Comparison of ENCODE assay signal across 2 cellular contexts in genomic region chr1:17121881-17122280, GRCh38.
TF ChIP-seq lines count a peak whose summit lies in the region.

No MANE protein-coding gene starts in this region.

TF ChIP-seq in A549, 52 proteins besides CTCF, POLR2A, EP300 and RAD21 (continued from another document):
- TF ChIP-seq HOXA7 (CRISPR knock-in tag; IDR thresholded peaks at IDR 0.05) (no peak), CBX8 (IDR thresholded peaks at IDR 0.05) (no peak), SREBF2 (IDR thresholded peaks at IDR 0.05) (no peak), PHF8 (IDR thresholded peaks at IDR 0.05; ENCODE audit: borderline replicate concordance, low read depth) (no peak), POLR2AphosphoS2 (conservative IDR thresholded peaks at IDR 0.05; ENCODE audit: low read length) (no peak), SMC3 (IDR thresholded peaks at IDR 0.05) (no peak), FOXS1 (CRISPR knock-in tag; IDR thresholded peaks at IDR 0.05) (no peak), EHF (CRISPR knock-in tag; IDR thresholded peaks at IDR 0.05) (no peak), ZNF302 (CRISPR knock-in tag; IDR thresholded peaks at IDR 0.05) (no peak), MYC (IDR thresholded peaks at IDR 0.05; ENCODE audit: borderline replicate concordance, low read length) (no peak), CHD4 (IDR thresholded peaks at IDR 0.05; ENCODE audit: borderline replicate concordance) (no peak), FOSB (CRISPR knock-in tag; IDR thresholded peaks at IDR 0.05) (no peak), ESRRA (IDR thresholded peaks at IDR 0.05; ENCODE audit: borderline replicate concordance, low read length) (no peak), HEYL (CRISPR knock-in tag; IDR thresholded peaks at IDR 0.05) (no peak), HOXB13 (CRISPR knock-in tag; IDR thresholded peaks at IDR 0.05; ENCODE audit: low read depth) (no peak), MAZ (IDR thresholded peaks at IDR 0.05; ENCODE audit: borderline replicate concordance, low read depth, low read length) (no peak), JUN (IDR thresholded peaks at IDR 0.05) (no peak), CBX2 (IDR thresholded peaks at IDR 0.05; ENCODE audit: borderline replicate concordance, low read depth) (no peak)
- TF ChIP-seq, protein P1, sequence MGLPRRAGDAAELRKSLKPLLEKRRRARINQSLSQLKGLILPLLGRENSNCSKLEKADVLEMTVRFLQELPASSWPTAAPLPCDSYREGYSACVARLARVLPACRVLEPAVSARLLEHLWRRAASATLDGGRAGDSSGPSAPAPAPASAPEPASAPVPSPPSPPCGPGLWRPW (IDR thresholded peaks at IDR 0.05): no peak
TF ChIP-seq in A549: peak in this region for 0.

TF ChIP-seq in IMR-90, 13 proteins besides CTCF, POLR2A, EP300 and RAD21 (continued from another document):
- TF ChIP-seq USF2 (IDR thresholded peaks at IDR 0.05; ENCODE audit: low read depth, low read length) (no peak), SMC3 (IDR thresholded peaks at IDR 0.05; ENCODE audit: low read depth, low read length) (no peak), BHLHE40 (IDR thresholded peaks at IDR 0.05; ENCODE audit: low read depth, low read length) (no peak), CHD1 (IDR thresholded peaks at IDR 0.05; ENCODE audit: low read depth, low read length) (no peak), CEBPB (IDR thresholded peaks at IDR 0.05; ENCODE audit: low read depth, low read length) (no peak), RCOR1 (IDR thresholded peaks at IDR 0.05; ENCODE audit: insufficient replicate concordance, low read length) (no peak), NFE2L2 (IDR thresholded peaks at IDR 0.05; ENCODE audit: low read depth, low read length) (no peak)
